1 cellular context compared by ENCODE assay signal in the genomic region with DNA sequence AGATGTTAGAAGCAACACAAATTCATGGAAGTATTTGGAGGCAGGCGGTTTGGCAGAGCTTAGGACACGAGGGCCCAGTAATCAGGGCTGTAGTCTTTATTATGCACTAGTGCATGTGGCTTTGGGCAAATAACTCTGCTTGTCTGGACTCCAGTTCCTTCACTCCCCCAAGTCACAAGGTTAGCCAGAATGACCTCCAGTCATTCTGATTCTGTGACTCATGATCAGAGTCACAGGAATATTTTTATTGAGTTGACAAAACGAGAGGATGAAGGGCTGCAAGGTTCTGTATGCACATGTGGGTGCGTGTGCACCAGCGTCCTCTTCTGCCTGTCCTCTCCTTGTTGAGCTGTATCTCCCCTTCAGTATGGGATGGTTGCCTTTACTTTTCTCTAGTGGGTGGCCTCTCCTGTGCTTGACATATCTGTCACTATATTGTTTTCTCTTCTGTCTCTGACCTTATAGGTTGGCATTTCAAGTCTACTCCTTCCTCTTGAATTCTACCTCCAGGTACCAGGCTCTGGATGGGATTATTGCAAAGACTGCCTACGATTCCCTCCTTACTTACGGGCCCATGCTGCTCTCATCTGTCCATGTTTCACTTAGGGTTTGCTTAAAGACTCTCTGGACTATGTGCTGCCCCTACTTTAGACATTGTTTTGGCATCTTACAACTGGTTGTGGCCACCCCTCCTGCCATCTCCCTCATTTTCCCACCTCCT.
TF ChIP-seq lines count a peak whose summit lies in the region.

No MANE protein-coding gene starts in this region.

TF ChIP-seq in IMR-90, 13 proteins besides CTCF, POLR2A, EP300 and RAD21:
- TF ChIP-seq, protein P1, sequence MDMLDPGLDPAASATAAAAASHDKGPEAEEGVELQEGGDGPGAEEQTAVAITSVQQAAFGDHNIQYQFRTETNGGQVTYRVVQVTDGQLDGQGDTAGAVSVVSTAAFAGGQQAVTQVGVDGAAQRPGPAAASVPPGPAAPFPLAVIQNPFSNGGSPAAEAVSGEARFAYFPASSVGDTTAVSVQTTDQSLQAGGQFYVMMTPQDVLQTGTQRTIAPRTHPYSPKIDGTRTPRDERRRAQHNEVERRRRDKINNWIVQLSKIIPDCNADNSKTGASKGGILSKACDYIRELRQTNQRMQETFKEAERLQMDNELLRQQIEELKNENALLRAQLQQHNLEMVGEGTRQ (IDR thresholded peaks at IDR 0.05; ENCODE audit: low read depth, low read length), result no peak
- TF ChIP-seq BHLHE40 (IDR thresholded peaks at IDR 0.05; ENCODE audit: low read depth, low read length) (no peak), FOS (IDR thresholded peaks at IDR 0.05; ENCODE audit: low read depth, low read length) (no peak), NFE2L2 (IDR thresholded peaks at IDR 0.05; ENCODE audit: low read depth, low read length) (no peak), SMC3 (IDR thresholded peaks at IDR 0.05; ENCODE audit: low read depth, low read length) (no peak), MXI1 (IDR thresholded peaks at IDR 0.05; ENCODE audit: borderline replicate concordance, low read depth, low read length) (no peak), CHD1 (IDR thresholded peaks at IDR 0.05; ENCODE audit: low read depth, low read length) (no peak), MAFK (IDR thresholded peaks at IDR 0.05; ENCODE audit: low read depth, low read length) (no peak), RFX5 (IDR thresholded peaks at IDR 0.05; ENCODE audit: low read depth, low read length) (no peak), CEBPB (IDR thresholded peaks at IDR 0.05; ENCODE audit: low read depth, low read length) (no peak), MAZ (IDR thresholded peaks at IDR 0.05; ENCODE audit: borderline replicate concordance, low read depth, low read length) (no peak), RCOR1 (IDR thresholded peaks at IDR 0.05; ENCODE audit: insufficient replicate concordance, low read length) (no peak)
- TF ChIP-seq, protein P2, sequence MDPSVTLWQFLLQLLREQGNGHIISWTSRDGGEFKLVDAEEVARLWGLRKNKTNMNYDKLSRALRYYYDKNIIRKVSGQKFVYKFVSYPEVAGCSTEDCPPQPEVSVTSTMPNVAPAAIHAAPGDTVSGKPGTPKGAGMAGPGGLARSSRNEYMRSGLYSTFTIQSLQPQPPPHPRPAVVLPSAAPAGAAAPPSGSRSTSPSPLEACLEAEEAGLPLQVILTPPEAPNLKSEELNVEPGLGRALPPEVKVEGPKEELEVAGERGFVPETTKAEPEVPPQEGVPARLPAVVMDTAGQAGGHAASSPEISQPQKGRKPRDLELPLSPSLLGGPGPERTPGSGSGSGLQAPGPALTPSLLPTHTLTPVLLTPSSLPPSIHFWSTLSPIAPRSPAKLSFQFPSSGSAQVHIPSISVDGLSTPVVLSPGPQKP (IDR thresholded peaks at IDR 0.05; ENCODE audit: borderline replicate concordance, low read depth, low read length), result no peak
TF ChIP-seq in IMR-90: peak in this region for 0.
